ENCODE assay signal across 18 cellular contexts in the genomic region with DNA sequence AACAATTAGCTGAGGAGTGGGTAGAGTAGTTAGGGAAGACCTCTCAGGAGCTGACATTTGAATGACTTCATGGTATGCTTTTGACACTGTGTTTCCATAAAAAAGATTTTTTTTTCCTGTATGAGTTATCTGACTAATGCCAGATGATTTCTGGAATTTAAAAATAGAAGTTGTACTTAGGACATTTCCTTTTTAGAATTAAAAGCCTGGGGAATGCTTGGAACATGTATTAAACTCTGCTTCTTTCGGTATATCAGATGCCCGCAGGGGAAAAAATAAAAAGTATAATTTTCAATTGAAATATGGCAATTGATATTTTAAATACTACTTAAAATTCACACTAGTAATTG.
"Had no signal": no experiment of that assay in that cellular context is flagged by ENCODE, and none has a peak within 500 bp of the region (broad histone marks: within the 10 kb centered on the region; RNA-seq: fewer than 3 reads in every experiment).

No MANE protein-coding gene starts in this region.

- H3K4me3 Mint-ChIP-seq: activated naive CD8-positive, alpha-beta T cell; nephron progenitor cell; stimulated activated naive CD8-positive, alpha-beta T cell treated with anti-CD3 and anti-CD28 coated beads, Interleukin-15, Interleukin-2, amounts not matched to agents 100 ng/mL and 50 ng/mL, for 24 hours had no signal

- ATAC-seq: left colon, lower lobe of right lung had no signal

- H3K4me1 Mint-ChIP-seq: nephron progenitor cell had no signal

- H3K27ac ChIP-seq: cardiac muscle cell, esophagus squamous epithelium, hepatocyte, lower lobe of right lung, SJSA1, upper lobe of left lung had no signal

- H3K27me3 Mint-ChIP-seq: activated naive CD8-positive, alpha-beta T cell; stimulated activated naive CD8-positive, alpha-beta T cell treated with anti-CD3 and anti-CD28 coated beads, Interleukin-15, Interleukin-2, amounts not matched to agents 100 ng/mL and 50 ng/mL, for 24 hours had no signal

- DNase-seq: activated CD4-positive, alpha-beta T cell treated with anti-CD3 and anti-CD28 coated beads, Interleukin-2, amount 50 U/mL, for 48 hours; activated gamma-delta T cell treated with Interleukin-2 at 50 U/mL for 16 hours; amniotic stem cell; effector memory CD4-positive, alpha-beta T cell; esophagus squamous epithelium; foreskin fibroblast; left colon; lower lobe of right lung; nephron progenitor cell; nucleus accumbens; posterior cingulate gyrus; retina; upper lobe of left lung had no signal

- H3K4me3 ChIP-seq: cardiac muscle cell, esophagus squamous epithelium, hepatocyte, lower lobe of right lung, SJSA1, upper lobe of left lung had no signal

- H3K9me3 Mint-ChIP-seq: nephron progenitor cell; stimulated activated naive CD8-positive, alpha-beta T cell treated with anti-CD3 and anti-CD28 coated beads, Interleukin-15, Interleukin-2, amounts not matched to agents 100 ng/mL and 50 ng/mL, for 24 hours had no signal

- H3K9me3 ChIP-seq: esophagus squamous epithelium, lower lobe of right lung, SJSA1, upper lobe of left lung had no signal

- H3K4me1 ChIP-seq: esophagus squamous epithelium, lower lobe of right lung, SJSA1, upper lobe of left lung had no signal

- H3K27ac Mint-ChIP-seq: activated naive CD8-positive, alpha-beta T cell; nephron progenitor cell; stimulated activated naive CD8-positive, alpha-beta T cell treated with anti-CD3 and anti-CD28 coated beads, Interleukin-15, Interleukin-2, amounts not matched to agents 100 ng/mL and 50 ng/mL, for 24 hours had no signal

- H3K27me3 ChIP-seq: cardiac muscle cell, esophagus squamous epithelium, hepatocyte, SJSA1, upper lobe of left lung had no signal
